18 cellular contexts compared by ENCODE assay signal in the genomic region with DNA sequence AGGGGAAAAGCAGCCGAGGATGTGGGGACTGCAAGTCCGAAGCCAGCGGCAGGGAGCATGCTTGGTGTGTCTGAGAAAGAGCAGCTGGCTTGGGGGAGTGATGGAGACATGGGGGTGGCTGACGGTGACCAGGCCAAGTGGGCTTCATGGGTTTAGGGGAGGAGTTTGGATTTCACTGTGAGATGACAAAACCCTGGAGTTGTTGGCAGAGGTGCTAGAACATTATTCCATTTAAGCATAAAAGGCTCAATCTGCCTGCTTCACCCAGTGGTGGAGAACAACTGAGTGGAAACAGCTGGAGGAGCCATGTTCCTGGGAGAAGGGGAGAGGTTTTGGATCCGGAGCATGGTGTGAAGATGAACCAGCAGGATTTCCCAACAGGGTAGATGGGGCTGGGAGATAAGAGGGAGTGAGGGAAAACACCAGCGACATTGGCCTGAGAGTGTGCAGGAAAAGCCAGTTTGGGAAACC.
DNase-seq lines count a peak whose midpoint lies in the region; ATAC-seq and TF ChIP-seq lines count a peak whose summit lies in the region.
"Had no signal": no experiment of that assay in that cellular context is flagged by ENCODE, and none has a peak within 500 bp of the region (broad histone marks: within the 10 kb centered on the region; RNA-seq: fewer than 3 reads in every experiment).

No MANE protein-coding gene starts in this region.

- H3K27me3 ChIP-seq in gastroesophageal sphincter (no peaks in the 10 kb centered on the region), sigmoid colon (no peaks in the 10 kb centered on the region), SJCRH30 (no peaks in the 10 kb centered on the region)
- H3K27me3 ChIP-seq: suprapubic skin had no signal

- DNase-seq in SK-N-DZ (ENCODE audit: low spot score): peak; percentile 6
- peak; percentile 24 to 85 for DNase-seq in lower leg skin (ENCODE audit: low spot score in 2 of 2)
- DNase-seq in sigmoid colon: peak; percentile 78
- DNase-seq in ACHN: no peak
- DNase-seq in activated naive CD4-positive, alpha-beta T cell treated with anti-CD3 and anti-CD28 coated beads, Interleukin-2, amount 50 U/mL, for 16 hours: no peak
- DNase-seq in T-helper 1 cell: no peak
- no peak for DNase-seq in SJCRH30
- DNase-seq: activated CD4-positive, alpha-beta T cell treated with anti-CD3 and anti-CD28 coated beads, Interleukin-2, amount 50 U/mL, for 48 hours; activated CD8-positive, alpha-beta memory T cell treated with anti-CD3 and anti-CD28 coated beads, Interleukin-2, amount 50 U/mL, for 48 hours; CD4-positive, CD25-positive, alpha-beta regulatory T cell; H9; hippocampal formation; natural killer cell; NCI-H1417 treated with DMSO at 0.1 percent for 48 hours; NCI-H2107 had no signal

- TF ChIP-seq CTCF in gastroesophageal sphincter (IDR thresholded peaks at IDR 0.05) (no peak), lower leg skin (IDR thresholded peaks at IDR 0.05) (no peak), sigmoid colon (IDR thresholded peaks at IDR 0.05) (no peak)

- no peaks in the 10 kb centered on the region for H3K9me3 ChIP-seq in gastroesophageal sphincter
- no peaks in the 10 kb centered on the region for H3K9me3 ChIP-seq in sigmoid colon
- no peaks in the 10 kb centered on the region for H3K9me3 ChIP-seq in SJCRH30 (replicated peaks)
- H3K9me3 ChIP-seq: suprapubic skin had no signal

- TF ChIP-seq POLR2A in gastroesophageal sphincter (IDR thresholded peaks at IDR 0.05) (no peak), lower leg skin (IDR thresholded peaks at IDR 0.05) (no peak), sigmoid colon (IDR thresholded peaks at IDR 0.05) (no peak)

- no peaks in the 10 kb centered on the region for H3K4me1 ChIP-seq in gastroesophageal sphincter
- H3K4me1 ChIP-seq in sigmoid colon: no peaks in the 10 kb centered on the region
- H3K4me1 ChIP-seq in SJCRH30: no peaks in the 10 kb centered on the region
- H3K4me1 ChIP-seq: suprapubic skin had no signal

- TF ChIP-seq EP300 in gastroesophageal sphincter (IDR thresholded peaks at IDR 0.05) (no peak), sigmoid colon (IDR thresholded peaks at IDR 0.05) (no peak)

- 33 to 65% methylated on average over 6 of the region's 6 CpGs for WGBS in gastroesophageal sphincter (ENCODE audit: low coverage in 1 of 2), 2 donors
- 42 to 58% methylated on average over 6 of the region's 6 CpGs for WGBS in lower leg skin, 2 donors
- WGBS in sigmoid colon, 2 donors: 71 to 73% methylated on average over 6 of the region's 6 CpGs

- H3K36me3 ChIP-seq in gastroesophageal sphincter (no peaks in the 10 kb centered on the region), sigmoid colon (no peaks in the 10 kb centered on the region), SJCRH30 (no peaks in the 10 kb centered on the region)
- H3K36me3 ChIP-seq: suprapubic skin had no signal

- intact Hi-C loops in lower leg skin (cut with DNase I; ENCODE audit: low total_unique reads) (no loop called here), sigmoid colon (cut with DNase I) (no loop called here)

- H3K27ac ChIP-seq in gastroesophageal sphincter (peak overlapping the region in 1 of 4 donors; percentile 29), sigmoid colon (peak overlapping the region in 1 of 4 donors; percentile 23), SJCRH30 (no peak overlapping the region)
- H3K27ac ChIP-seq: suprapubic skin, VCaP had no signal

- H3K4me3 ChIP-seq in gastroesophageal sphincter (no peak overlapping the region), lower leg skin (ENCODE audit: low read depth, poor library complexity, severe bottlenecking) (no peak overlapping the region), sigmoid colon (no peak overlapping the region), SJCRH30 (no peak overlapping the region)
- H3K4me3 ChIP-seq: suprapubic skin had no signal

- peak; percentile 92 for ATAC-seq in gastroesophageal sphincter
- ATAC-seq: natural killer cell had no signal

- in situ Hi-C loops in ACHN (cut with HindIII; ENCODE audit: low pct_ligation_motif_present, low pct_unique_long_range_greater_than_20kb, low sequenced_read_pairs): no loop called here

Comparison
In these comparisons a context has a peak if more than half of its experiments do, and no peak if none do; other contexts are left out.
1. DNase-seq: peak in SK-N-DZ (single experiment), lower leg skin (2 of 2) and sigmoid colon (single experiment); none in ACHN (single experiment), activated naive CD4-positive, alpha-beta T cell treated with anti-CD3 and anti-CD28 coated beads, Interleukin-2, amount 50 U/mL, for 16 hours (single experiment), T-helper 1 cell (0 of 5) and SJCRH30 (0 of 2).